32 cellular contexts compared by ENCODE assay signal in the genomic region with DNA sequence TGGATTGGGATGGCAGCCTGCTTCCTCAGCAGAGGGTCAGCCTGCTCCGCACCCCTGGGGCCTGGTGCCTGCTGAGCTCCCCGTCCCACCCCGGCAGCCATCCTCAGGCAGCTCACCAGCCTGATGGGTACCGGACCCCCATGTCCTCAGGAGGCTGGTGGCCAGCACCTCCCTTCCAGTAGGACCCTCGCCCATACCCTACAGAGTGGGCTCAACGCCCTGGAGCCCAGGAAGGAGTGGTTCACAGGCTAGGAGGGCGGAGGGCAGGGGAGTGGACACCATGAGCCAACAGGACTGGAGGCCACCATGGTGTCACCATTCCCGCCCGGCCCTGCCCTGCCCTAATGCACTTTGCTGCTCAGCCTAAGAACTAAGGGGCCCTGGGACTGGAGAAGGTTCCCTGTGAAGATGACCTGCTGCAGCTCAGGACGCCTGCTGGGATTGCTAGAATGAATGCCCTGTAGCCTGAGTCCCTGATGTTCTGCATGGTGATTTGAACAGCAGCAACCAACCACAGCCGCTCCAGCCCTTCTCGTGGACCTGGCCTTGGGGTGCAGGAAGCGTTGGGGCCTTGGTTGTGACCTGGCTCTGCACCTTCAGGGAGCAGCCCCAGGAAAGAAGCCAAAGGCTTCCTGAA.
DNase-seq lines count a peak whose midpoint lies in the region; ATAC-seq, FAIRE-seq and TF ChIP-seq lines count a peak whose summit lies in the region.
"Had no signal": no experiment of that assay in that cellular context is flagged by ENCODE, and none has a peak within 500 bp of the region (broad histone marks: within the 10 kb centered on the region; RNA-seq: fewer than 3 reads in every experiment).

No MANE protein-coding gene starts in this region.

- no peaks in the 10 kb centered on the region for H3K4me1 ChIP-seq in right atrium auricular region
- no peaks in the 10 kb centered on the region for H3K4me1 ChIP-seq in mucosa of descending colon (ENCODE audit: low read depth)
- H3K4me1 ChIP-seq in A673 (ENCODE audit: insufficient read depth, low read length, poor library complexity, severe bottlenecking) = no peaks in the 10 kb centered on the region
- H3K4me1 ChIP-seq: ascending aorta, gastrocnemius medialis, upper lobe of left lung had no signal

- H3K27ac ChIP-seq in right atrium auricular region (no peak overlapping the region), A673 (ENCODE audit: low read depth, low read length, poor library complexity, severe bottlenecking) (no peak overlapping the region)
- H3K27ac ChIP-seq: ascending aorta, gastrocnemius medialis, hepatocyte, HL-60, RWPE1, upper lobe of left lung had no signal

- CTCF ChIA-PET in A673 (lab: Charles Lee) = no interaction called here

- BruUV-seq in A673 (replicated peaks; lab: Mats Ljungman, UMichigan) = no TSS peak

- no peaks in the 10 kb centered on the region for H3K27me3 ChIP-seq in right atrium auricular region
- H3K27me3 ChIP-seq in A673 (replicated peaks; ENCODE audit: insufficient read depth, low read depth, low read length, poor library complexity) = no peaks in the 10 kb centered on the region
- H3K27me3 ChIP-seq: ascending aorta, gastrocnemius medialis, hepatocyte, upper lobe of left lung had no signal

- no peak overlapping the region for H3K4me3 ChIP-seq in right atrium auricular region
- no peak overlapping the region for H3K4me3 ChIP-seq in mucosa of descending colon
- H3K4me3 ChIP-seq in A673 (ENCODE audit: low read depth, low read length, poor library complexity, severe bottlenecking) = no peak overlapping the region
- H3K4me3 ChIP-seq: ascending aorta, gastrocnemius medialis, GM12878, hepatocyte, upper lobe of left lung had no signal

- POLR2A ChIA-PET in A673 (lab: Charles Lee; ENCODE audit: low non-redundant PET) = no interaction called here

- H3K4me3 Mint-ChIP-seq in activated T-helper 2 cell treated with anti-CD3 and anti-CD28 coated beads, Interferon-gamma antibody, Interleukin-2, Interleukin-4, amounts not matched to agents 10 μg/mL and 5 μg/mL and 100 μg/mL, durations not matched to agents 14 hours and 24 hours and 36 hours (ENCODE audit: low read depth) = no peak overlapping the region
- H3K4me3 Mint-ChIP-seq: activated naive CD8-positive, alpha-beta T cell treated with anti-CD3 and anti-CD28 coated beads, Interleukin-2, amount 10 ng/mL, durations not matched to agents 7 days and 5 days; HFFc6; mesothelial cell of epicardium; naive thymus-derived CD4-positive, alpha-beta T cell; T-helper 1 cell treated with Interleukin-12 subunit alpha and Interleukin-12 subunit beta and Interleukin-4 antibody, amounts not matched to agents 30 μg/mL and 1 μg/mL, for 36 hours had no signal

- H3K9me3 Mint-ChIP-seq in activated T-helper 2 cell treated with anti-CD3 and anti-CD28 coated beads, Interferon-gamma antibody, Interleukin-2, Interleukin-4, amounts not matched to agents 10 μg/mL and 5 μg/mL and 100 μg/mL, durations not matched to agents 14 hours and 24 hours and 36 hours = no peaks in the 10 kb centered on the region
- H3K9me3 Mint-ChIP-seq: activated naive CD8-positive, alpha-beta T cell treated with anti-CD3 and anti-CD28 coated beads, Interleukin-2, amount 10 ng/mL, durations not matched to agents 7 days and 5 days; mesothelial cell of epicardium; T-helper 1 cell treated with Interleukin-12 subunit alpha and Interleukin-12 subunit beta and Interleukin-4 antibody, amounts not matched to agents 30 μg/mL and 1 μg/mL, for 36 hours had no signal

- no peak overlapping the region for H3K27ac Mint-ChIP-seq in activated T-helper 2 cell treated with anti-CD3 and anti-CD28 coated beads, Interferon-gamma antibody, Interleukin-2, Interleukin-4, amounts not matched to agents 10 μg/mL and 5 μg/mL and 100 μg/mL, durations not matched to agents 14 hours and 24 hours and 36 hours
- H3K27ac Mint-ChIP-seq: activated naive CD8-positive, alpha-beta T cell treated with anti-CD3 and anti-CD28 coated beads, Interleukin-2, amount 10 ng/mL, durations not matched to agents 7 days and 5 days; HFFc6; mesothelial cell of epicardium; naive thymus-derived CD4-positive, alpha-beta T cell; T-helper 1 cell treated with Interleukin-12 subunit alpha and Interleukin-12 subunit beta and Interleukin-4 antibody, amounts not matched to agents 30 μg/mL and 1 μg/mL, for 36 hours had no signal

- no peaks in the 10 kb centered on the region for H3K36me3 Mint-ChIP-seq in activated T-helper 2 cell treated with anti-CD3 and anti-CD28 coated beads, Interferon-gamma antibody, Interleukin-2, Interleukin-4, amounts not matched to agents 10 μg/mL and 5 μg/mL and 100 μg/mL, durations not matched to agents 14 hours and 24 hours and 36 hours (ENCODE audit: low read depth)
- H3K36me3 Mint-ChIP-seq: activated naive CD8-positive, alpha-beta T cell treated with anti-CD3 and anti-CD28 coated beads, Interleukin-2, amount 10 ng/mL, durations not matched to agents 7 days and 5 days; mesothelial cell of epicardium; naive thymus-derived CD4-positive, alpha-beta T cell had no signal

- no peak for ATAC-seq in left cardiac atrium
- no peak for ATAC-seq in mucosa of descending colon
- ATAC-seq: gastrocnemius medialis; GM12878; left lobe of liver; naive thymus-derived CD4-positive, alpha-beta T cell had no signal

- TF ChIP-seq CTCF in right atrium auricular region (IDR thresholded peaks at IDR 0.05) (no peak), mucosa of descending colon (IDR thresholded peaks at IDR 0.05) (no peak), A673 (conservative IDR thresholded peaks at IDR 0.05; ENCODE audit: low read depth, low read length) (no peak)

- no peaks in the 10 kb centered on the region for H3K27me3 Mint-ChIP-seq in activated T-helper 2 cell treated with anti-CD3 and anti-CD28 coated beads, Interferon-gamma antibody, Interleukin-2, Interleukin-4, amounts not matched to agents 10 μg/mL and 5 μg/mL and 100 μg/mL, durations not matched to agents 14 hours and 24 hours and 36 hours (ENCODE audit: low read depth)
- H3K27me3 Mint-ChIP-seq: activated naive CD8-positive, alpha-beta T cell treated with anti-CD3 and anti-CD28 coated beads, Interleukin-2, amount 10 ng/mL, durations not matched to agents 7 days and 5 days; naive thymus-derived CD4-positive, alpha-beta T cell had no signal

- intact Hi-C loops in left cardiac atrium (cut with DNase I) = no loop called here
- intact Hi-C loops in activated T-helper 2 cell treated with anti-CD3 and anti-CD28 coated beads, Interferon-gamma antibody, Interleukin-2, Interleukin-4, amounts not matched to agents 10 μg/mL and 5 μg/mL and 100 μg/mL, durations not matched to agents 14 hours and 24 hours and 36 hours (cut with micrococcal nuclease) = no loop called here
- intact Hi-C loops in mucosa of descending colon (cut with DNase I, micrococcal nuclease) = no loop called here
- intact Hi-C loops in A673 (cut with micrococcal nuclease; ENCODE audit: unreplicated experiment) = no loop called here

- H3K9me3 ChIP-seq in right atrium auricular region (no peaks in the 10 kb centered on the region), mucosa of descending colon (no peaks in the 10 kb centered on the region), A673 (ENCODE audit: low read depth, low read length, poor library complexity, severe bottlenecking) (no peaks in the 10 kb centered on the region)
- H3K9me3 ChIP-seq: gastrocnemius medialis, upper lobe of left lung had no signal

- no peak for FAIRE-seq in HTR-8/SVneo (lab: Jason Lieb, UNC)
- FAIRE-seq: D721Med, endometrium, GM12878, small intestine had no signal

- H3K36me3 ChIP-seq in right atrium auricular region = no peaks in the 10 kb centered on the region
- no peaks in the 10 kb centered on the region for H3K36me3 ChIP-seq in mucosa of descending colon (ENCODE audit: low read depth)
- no peaks in the 10 kb centered on the region for H3K36me3 ChIP-seq in A673 (ENCODE audit: insufficient read depth, low read length, poor library complexity, severe bottlenecking)
- H3K36me3 ChIP-seq: gastrocnemius medialis, upper lobe of left lung had no signal

- H3K4me1 Mint-ChIP-seq in activated T-helper 2 cell treated with anti-CD3 and anti-CD28 coated beads, Interferon-gamma antibody, Interleukin-2, Interleukin-4, amounts not matched to agents 10 μg/mL and 5 μg/mL and 100 μg/mL, durations not matched to agents 14 hours and 24 hours and 36 hours (ENCODE audit: low read depth) = no peaks in the 10 kb centered on the region
- H3K4me1 Mint-ChIP-seq: activated naive CD8-positive, alpha-beta T cell treated with anti-CD3 and anti-CD28 coated beads, Interleukin-2, amount 10 ng/mL, durations not matched to agents 7 days and 5 days; naive thymus-derived CD4-positive, alpha-beta T cell had no signal

- DNase-seq in right atrium auricular region (ENCODE audit: low spot score) (peak; percentile 50), left cardiac atrium (no peak), mucosa of descending colon (peak in 2 of 3 donors; percentile 3 to 37), A673 (ENCODE audit: low spot score) (no peak), HTR-8/SVneo (ENCODE audit: insufficient read length, low spot score) (no peak)
- DNase-seq in activated T-helper 2 cell treated with anti-CD3 and anti-CD28 coated beads, Interferon-gamma antibody, Interleukin-2, Interleukin-4, amounts not matched to agents 10 μg/mL and 5 μg/mL and 100 μg/mL, durations not matched to agents 14 hours and 24 hours and 36 hours (ENCODE audit: low spot score) = peak; percentile 2
- no peak for DNase-seq in stimulated activated naive CD4-positive, alpha-beta T cell treated with Interleukin-2 at 50 U/mL for 16 hours (lab: John Stamatoyannopoulos, UW)
- DNase-seq: activated CD4-positive, alpha-beta T cell treated with anti-CD3 and anti-CD28 coated beads for 4 hours; activated naive CD8-positive, alpha-beta T cell treated with anti-CD3 and anti-CD28 coated beads, Interleukin-2, amount 10 ng/mL, durations not matched to agents 7 days and 5 days; caudate nucleus; dermis blood vessel endothelial cell; gastrocnemius medialis; HFFc6; Kasumi-1; naive thymus-derived CD4-positive, alpha-beta T cell; NCI-H1436 treated with DMSO at 0.1 percent for 48 hours; NCI-H2107; NCI-H748 treated with DMSO at 0.1 percent for 48 hours; nucleus accumbens; small intestine; stimulated activated CD4-positive, alpha-beta T cell treated with anti-CD3 and anti-CD28 coated beads, Interleukin-2, amount 100 ng/mL, for 24 hours had no signal

Comparison
In these comparisons a context has a peak if more than half of its experiments do, and no peak if none do; other contexts are left out.
1. DNase-seq: peak in right atrium auricular region (single experiment), activated T-helper 2 cell treated with anti-CD3 and anti-CD28 coated beads, Interferon-gamma antibody, Interleukin-2, Interleukin-4, amounts not matched to agents 10 μg/mL and 5 μg/mL and 100 μg/mL, durations not matched to agents 14 hours and 24 hours and 36 hours (single experiment) and mucosa of descending colon (2 of 3); none in left cardiac atrium (single experiment), stimulated activated naive CD4-positive, alpha-beta T cell treated with Interleukin-2 at 50 U/mL for 16 hours (single experiment), A673 (single experiment) and HTR-8/SVneo (single experiment).